ENCODE assay signal across 1 cellular context in the genomic region with DNA sequence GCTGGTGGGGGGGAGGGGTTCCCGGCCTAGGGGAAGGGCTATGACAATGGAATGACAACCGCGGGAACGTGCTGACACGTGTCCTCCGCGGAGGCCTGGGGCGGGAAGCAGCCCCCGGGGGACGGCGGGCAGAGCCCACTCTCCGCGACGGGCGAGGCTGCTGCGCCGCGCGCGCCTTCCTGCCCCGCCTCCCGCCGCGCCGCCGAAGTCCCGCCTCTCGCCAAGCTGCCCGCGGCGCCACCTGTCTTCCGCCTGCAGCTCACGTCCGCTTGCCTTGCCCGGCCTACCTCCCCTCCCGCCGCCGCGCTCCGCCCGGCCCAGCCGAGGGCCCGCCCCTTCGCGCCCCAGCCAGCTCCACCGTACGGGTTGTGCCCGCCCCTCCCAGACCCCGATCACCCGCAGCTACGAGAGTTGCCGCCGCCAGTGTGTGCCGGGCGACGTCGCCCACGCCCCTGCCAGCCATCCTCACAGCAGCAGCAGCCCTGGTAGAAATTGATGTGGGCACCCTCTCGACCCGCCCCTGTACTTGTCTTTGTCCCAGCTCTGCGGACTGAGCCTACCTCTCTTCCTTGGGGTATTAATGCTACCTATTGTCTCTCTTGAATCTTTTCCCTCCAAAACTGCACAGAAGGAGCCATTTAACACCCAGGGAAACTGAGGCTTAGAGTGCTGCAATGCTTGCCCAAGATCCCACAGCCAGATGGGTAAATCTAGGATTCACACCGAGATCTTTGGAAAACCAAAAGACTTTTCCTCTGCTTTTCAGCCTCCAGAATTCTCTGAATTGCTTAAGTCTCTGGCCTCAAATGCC.
A peak's percentile ranks its signal among the peaks of the same experiment; 100 is the strongest.
TF ChIP-seq lines count a peak whose summit lies in the region.

A gene with protein sequence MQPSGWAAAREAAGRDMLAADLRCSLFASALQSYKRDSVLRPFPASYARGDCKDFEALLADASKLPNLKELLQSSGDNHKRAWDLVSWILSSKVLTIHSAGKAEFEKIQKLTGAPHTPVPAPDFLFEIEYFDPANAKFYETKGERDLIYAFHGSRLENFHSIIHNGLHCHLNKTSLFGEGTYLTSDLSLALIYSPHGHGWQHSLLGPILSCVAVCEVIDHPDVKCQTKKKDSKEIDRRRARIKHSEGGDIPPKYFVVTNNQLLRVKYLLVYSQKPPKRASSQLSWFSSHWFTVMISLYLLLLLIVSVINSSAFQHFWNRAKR (minus strand): TSS at position 180 of the 811 bp plus-strand sequence. CDS start 457 bp downstream, outside the sequence.

TF ChIP-seq in HEK293, 187 proteins besides CTCF, POLR2A, EP300 and RAD21 (continued from another document and continues in another):
- TF ChIP-seq ZNF571 (tag by site-specific recombination; IDR thresholded peaks at IDR 0.05), result no peak
- TF ChIP-seq, protein P1, sequence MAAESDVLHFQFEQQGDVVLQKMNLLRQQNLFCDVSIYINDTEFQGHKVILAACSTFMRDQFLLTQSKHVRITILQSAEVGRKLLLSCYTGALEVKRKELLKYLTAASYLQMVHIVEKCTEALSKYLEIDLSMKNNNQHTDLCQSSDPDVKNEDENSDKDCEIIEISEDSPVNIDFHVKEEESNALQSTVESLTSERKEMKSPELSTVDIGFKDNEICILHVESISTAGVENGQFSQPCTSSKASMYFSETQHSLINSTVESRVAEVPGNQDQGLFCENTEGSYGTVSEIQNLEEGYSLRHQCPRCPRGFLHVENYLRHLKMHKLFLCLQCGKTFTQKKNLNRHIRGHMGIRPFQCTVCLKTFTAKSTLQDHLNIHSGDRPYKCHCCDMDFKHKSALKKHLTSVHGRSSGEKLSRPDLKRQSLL (tag by site-specific recombination; IDR thresholded peaks at IDR 0.05), result peak; percentile 64; the same call in 1 of the 2 replicates
- TF ChIP-seq KLF10 (tag by site-specific recombination; IDR thresholded peaks at IDR 0.05), result peak; percentile 94
- TF ChIP-seq SETDB1 (IDR thresholded peaks at IDR 0.05; ENCODE audit: insufficient read length, low read length), result no peak
- no peak; the same call in 1 of the 2 replicates for TF ChIP-seq ZNF837 (tag by site-specific recombination; IDR thresholded peaks at IDR 0.05)
- TF ChIP-seq ZNF561 (tag by site-specific recombination; IDR thresholded peaks at IDR 0.05; ENCODE audit: borderline replicate concordance), result peak; percentile 97
- TF ChIP-seq ZNF341 (tag by site-specific recombination; IDR thresholded peaks at IDR 0.05; ENCODE audit: low read depth), result peak; percentile 86
- TF ChIP-seq ZNF16 (tag by site-specific recombination; IDR thresholded peaks at IDR 0.05; ENCODE audit: low read depth), result no peak
- peak; percentile 51 for TF ChIP-seq ZNF501 (tag by site-specific recombination; IDR thresholded peaks at IDR 0.05)
- no peak for TF ChIP-seq ZNF792 (tag by site-specific recombination; IDR thresholded peaks at IDR 0.05)
- 0 out of 2 replicates have a peak, but pooled peaks have one; percentile 8 for TF ChIP-seq ZNF391 (tag by site-specific recombination; IDR thresholded peaks at IDR 0.05; ENCODE audit: borderline replicate concordance, low read depth)
- 0 out of 2 replicates have a peak, but pooled peaks have one; percentile 8 for TF ChIP-seq ZNF843 (tag by site-specific recombination; IDR thresholded peaks at IDR 0.05)
- TF ChIP-seq ZBTB48 (tag by site-specific recombination; IDR thresholded peaks at IDR 0.05), result 0 out of 2 replicates have a peak, but pooled peaks have one; percentile 20
- TF ChIP-seq KLF16 (tag by site-specific recombination; IDR thresholded peaks at IDR 0.05), result no peak
- TF ChIP-seq, protein P2, sequence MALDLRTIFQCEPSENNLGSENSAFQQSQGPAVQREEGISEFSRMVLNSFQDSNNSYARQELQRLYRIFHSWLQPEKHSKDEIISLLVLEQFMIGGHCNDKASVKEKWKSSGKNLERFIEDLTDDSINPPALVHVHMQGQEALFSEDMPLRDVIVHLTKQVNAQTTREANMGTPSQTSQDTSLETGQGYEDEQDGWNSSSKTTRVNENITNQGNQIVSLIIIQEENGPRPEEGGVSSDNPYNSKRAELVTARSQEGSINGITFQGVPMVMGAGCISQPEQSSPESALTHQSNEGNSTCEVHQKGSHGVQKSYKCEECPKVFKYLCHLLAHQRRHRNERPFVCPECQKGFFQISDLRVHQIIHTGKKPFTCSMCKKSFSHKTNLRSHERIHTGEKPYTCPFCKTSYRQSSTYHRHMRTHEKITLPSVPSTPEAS (tag by site-specific recombination; IDR thresholded peaks at IDR 0.05), result peak; percentile 62
- no peak for TF ChIP-seq ZNF214 (tag by site-specific recombination; IDR thresholded peaks at IDR 0.05; ENCODE audit: borderline replicate concordance)
- TF ChIP-seq ZNF624 (tag by site-specific recombination; IDR thresholded peaks at IDR 0.05), result no peak
- TF ChIP-seq, protein P3, sequence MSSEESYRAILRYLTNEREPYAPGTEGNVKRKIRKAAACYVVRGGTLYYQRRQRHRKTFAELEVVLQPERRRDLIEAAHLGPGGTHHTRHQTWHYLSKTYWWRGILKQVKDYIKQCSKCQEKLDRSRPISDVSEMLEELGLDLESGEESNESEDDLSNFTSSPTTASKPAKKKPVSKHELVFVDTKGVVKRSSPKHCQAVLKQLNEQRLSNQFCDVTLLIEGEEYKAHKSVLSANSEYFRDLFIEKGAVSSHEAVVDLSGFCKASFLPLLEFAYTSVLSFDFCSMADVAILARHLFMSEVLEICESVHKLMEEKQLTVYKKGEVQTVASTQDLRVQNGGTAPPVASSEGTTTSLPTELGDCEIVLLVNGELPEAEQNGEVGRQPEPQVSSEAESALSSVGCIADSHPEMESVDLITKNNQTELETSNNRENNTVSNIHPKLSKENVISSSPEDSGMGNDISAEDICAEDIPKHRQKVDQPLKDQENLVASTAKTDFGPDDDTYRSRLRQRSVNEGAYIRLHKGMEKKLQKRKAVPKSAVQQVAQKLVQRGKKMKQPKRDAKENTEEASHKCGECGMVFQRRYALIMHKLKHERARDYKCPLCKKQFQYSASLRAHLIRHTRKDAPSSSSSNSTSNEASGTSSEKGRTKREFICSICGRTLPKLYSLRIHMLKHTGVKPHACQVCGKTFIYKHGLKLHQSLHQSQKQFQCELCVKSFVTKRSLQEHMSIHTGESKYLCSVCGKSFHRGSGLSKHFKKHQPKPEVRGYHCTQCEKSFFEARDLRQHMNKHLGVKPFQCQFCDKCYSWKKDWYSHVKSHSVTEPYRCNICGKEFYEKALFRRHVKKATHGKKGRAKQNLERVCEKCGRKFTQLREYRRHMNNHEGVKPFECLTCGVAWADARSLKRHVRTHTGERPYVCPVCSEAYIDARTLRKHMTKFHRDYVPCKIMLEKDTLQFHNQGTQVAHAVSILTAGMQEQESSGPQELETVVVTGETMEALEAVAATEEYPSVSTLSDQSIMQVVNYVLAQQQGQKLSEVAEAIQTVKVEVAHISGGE (tag by site-specific recombination; conservative IDR thresholded peaks at IDR 0.05; ENCODE audit: low read depth), result peak; percentile 60
- 0 out of 2 replicates have a peak, but pooled peaks have one; percentile 49 for TF ChIP-seq REPIN1 (tag by site-specific recombination; IDR thresholded peaks at IDR 0.05; ENCODE audit: low read depth)
- no peak for TF ChIP-seq ZNF354C (tag by site-specific recombination; IDR thresholded peaks at IDR 0.05; ENCODE audit: borderline replicate concordance, low read depth)
- peak; percentile 57 for TF ChIP-seq ZXDB (tag by site-specific recombination; IDR thresholded peaks at IDR 0.05)
- no peak for TF ChIP-seq RBAK (tag by site-specific recombination; IDR thresholded peaks at IDR 0.05)
- TF ChIP-seq, protein P4, sequence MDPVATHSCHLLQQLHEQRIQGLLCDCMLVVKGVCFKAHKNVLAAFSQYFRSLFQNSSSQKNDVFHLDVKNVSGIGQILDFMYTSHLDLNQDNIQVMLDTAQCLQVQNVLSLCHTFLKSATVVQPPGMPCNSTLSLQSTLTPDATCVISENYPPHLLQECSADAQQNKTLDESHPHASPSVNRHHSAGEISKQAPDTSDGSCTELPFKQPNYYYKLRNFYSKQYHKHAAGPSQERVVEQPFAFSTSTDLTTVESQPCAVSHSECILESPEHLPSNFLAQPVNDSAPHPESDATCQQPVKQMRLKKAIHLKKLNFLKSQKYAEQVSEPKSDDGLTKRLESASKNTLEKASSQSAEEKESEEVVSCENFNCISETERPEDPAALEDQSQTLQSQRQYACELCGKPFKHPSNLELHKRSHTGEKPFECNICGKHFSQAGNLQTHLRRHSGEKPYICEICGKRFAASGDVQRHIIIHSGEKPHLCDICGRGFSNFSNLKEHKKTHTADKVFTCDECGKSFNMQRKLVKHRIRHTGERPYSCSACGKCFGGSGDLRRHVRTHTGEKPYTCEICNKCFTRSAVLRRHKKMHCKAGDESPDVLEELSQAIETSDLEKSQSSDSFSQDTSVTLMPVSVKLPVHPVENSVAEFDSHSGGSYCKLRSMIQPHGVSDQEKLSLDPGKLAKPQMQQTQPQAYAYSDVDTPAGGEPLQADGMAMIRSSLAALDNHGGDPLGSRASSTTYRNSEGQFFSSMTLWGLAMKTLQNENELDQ (tag by site-specific recombination; IDR thresholded peaks at IDR 0.05; ENCODE audit: low read depth), result no peak
- TF ChIP-seq ZNF660 (tag by site-specific recombination; IDR thresholded peaks at IDR 0.05), result peak; percentile 89
- no peak for TF ChIP-seq ZNF621 (tag by site-specific recombination; IDR thresholded peaks at IDR 0.05)
- peak; percentile 46; the same call in 1 of the 2 replicates for TF ChIP-seq SP3 (tag by site-specific recombination; IDR thresholded peaks at IDR 0.05)
- TF ChIP-seq, protein P5, sequence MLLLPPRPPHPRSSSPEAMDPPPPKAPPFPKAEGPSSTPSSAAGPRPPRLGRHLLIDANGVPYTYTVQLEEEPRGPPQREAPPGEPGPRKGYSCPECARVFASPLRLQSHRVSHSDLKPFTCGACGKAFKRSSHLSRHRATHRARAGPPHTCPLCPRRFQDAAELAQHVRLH (tag by site-specific recombination; IDR thresholded peaks at IDR 0.05), result no peak; the same call in 1 of the 2 replicates
- peak; percentile 9 for TF ChIP-seq WT1 (tag by site-specific recombination; IDR thresholded peaks at IDR 0.05)
- TF ChIP-seq BCL11B (tag by site-specific recombination; IDR thresholded peaks at IDR 0.05; ENCODE audit: low read depth), result no peak
- TF ChIP-seq ZNF510 (tag by site-specific recombination; IDR thresholded peaks at IDR 0.05; ENCODE audit: insufficient replicate concordance), result no peak
- TF ChIP-seq ZNF324 (tag by site-specific recombination; IDR thresholded peaks at IDR 0.05), result peak; percentile 68; the same call in 1 of the 2 replicates
- TF ChIP-seq ZNF76 (tag by site-specific recombination; IDR thresholded peaks at IDR 0.05; ENCODE audit: borderline replicate concordance, low read depth), result no peak; the same call in 1 of the 2 replicates
- TF ChIP-seq YY2 (tag by site-specific recombination; IDR thresholded peaks at IDR 0.05), result no peak
- TF ChIP-seq ZNF302 (tag by site-specific recombination; IDR thresholded peaks at IDR 0.05; ENCODE audit: low read depth), result no peak
- no peak for TF ChIP-seq ZNF701 (tag by site-specific recombination; IDR thresholded peaks at IDR 0.05)
- TF ChIP-seq, protein P6, sequence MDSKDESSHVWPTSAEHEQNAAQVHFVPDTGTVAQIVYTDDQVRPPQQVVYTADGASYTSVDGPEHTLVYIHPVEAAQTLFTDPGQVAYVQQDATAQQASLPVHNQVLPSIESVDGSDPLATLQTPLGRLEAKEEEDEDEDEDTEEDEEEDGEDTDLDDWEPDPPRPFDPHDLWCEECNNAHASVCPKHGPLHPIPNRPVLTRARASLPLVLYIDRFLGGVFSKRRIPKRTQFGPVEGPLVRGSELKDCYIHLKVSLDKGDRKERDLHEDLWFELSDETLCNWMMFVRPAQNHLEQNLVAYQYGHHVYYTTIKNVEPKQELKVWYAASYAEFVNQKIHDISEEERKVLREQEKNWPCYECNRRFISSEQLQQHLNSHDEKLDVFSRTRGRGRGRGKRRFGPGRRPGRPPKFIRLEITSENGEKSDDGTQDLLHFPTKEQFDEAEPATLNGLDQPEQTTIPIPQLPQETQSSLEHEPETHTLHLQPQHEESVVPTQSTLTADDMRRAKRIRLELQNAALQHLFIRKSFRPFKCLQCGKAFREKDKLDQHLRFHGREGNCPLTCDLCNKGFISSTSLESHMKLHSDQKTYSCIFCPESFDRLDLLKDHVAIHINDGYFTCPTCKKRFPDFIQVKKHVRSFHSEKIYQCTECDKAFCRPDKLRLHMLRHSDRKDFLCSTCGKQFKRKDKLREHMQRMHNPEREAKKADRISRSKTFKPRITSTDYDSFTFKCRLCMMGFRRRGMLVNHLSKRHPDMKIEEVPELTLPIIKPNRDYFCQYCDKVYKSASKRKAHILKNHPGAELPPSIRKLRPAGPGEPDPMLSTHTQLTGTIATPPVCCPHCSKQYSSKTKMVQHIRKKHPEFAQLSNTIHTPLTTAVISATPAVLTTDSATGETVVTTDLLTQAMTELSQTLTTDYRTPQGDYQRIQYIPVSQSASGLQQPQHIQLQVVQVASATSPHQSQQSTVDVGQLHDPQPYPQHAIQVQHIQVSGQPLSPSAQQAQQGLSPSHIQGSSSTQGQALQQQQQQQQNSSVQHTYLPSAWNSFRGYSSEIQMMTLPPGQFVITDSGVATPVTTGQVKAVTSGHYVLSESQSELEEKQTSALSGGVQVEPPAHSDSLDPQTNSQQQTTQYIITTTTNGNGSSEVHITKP (tag by site-specific recombination; IDR thresholded peaks at IDR 0.05), result peak; percentile 52
- TF ChIP-seq KLF1 (tag by site-specific recombination; IDR thresholded peaks at IDR 0.05), result peak; percentile 83
- TF ChIP-seq, protein P7, sequence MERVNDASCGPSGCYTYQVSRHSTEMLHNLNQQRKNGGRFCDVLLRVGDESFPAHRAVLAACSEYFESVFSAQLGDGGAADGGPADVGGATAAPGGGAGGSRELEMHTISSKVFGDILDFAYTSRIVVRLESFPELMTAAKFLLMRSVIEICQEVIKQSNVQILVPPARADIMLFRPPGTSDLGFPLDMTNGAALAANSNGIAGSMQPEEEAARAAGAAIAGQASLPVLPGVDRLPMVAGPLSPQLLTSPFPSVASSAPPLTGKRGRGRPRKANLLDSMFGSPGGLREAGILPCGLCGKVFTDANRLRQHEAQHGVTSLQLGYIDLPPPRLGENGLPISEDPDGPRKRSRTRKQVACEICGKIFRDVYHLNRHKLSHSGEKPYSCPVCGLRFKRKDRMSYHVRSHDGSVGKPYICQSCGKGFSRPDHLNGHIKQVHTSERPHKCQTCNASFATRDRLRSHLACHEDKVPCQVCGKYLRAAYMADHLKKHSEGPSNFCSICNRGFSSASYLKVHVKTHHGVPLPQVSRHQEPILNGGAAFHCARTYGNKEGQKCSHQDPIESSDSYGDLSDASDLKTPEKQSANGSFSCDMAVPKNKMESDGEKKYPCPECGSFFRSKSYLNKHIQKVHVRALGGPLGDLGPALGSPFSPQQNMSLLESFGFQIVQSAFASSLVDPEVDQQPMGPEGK (tag by site-specific recombination; IDR thresholded peaks at IDR 0.05), result peak; percentile 94
- TF ChIP-seq ZNF184 (tag by site-specific recombination; IDR thresholded peaks at IDR 0.05), result peak; percentile 84
- peak; percentile 42 for TF ChIP-seq ZNF2 (tag by site-specific recombination; IDR thresholded peaks at IDR 0.05)
- 0 out of 2 replicates have a peak, but pooled peaks have one; percentile 13 for TF ChIP-seq ZNF677 (tag by site-specific recombination; IDR thresholded peaks at IDR 0.05)
- peak; percentile 22; the same call in 1 of the 2 replicates for TF ChIP-seq ZSCAN30 (tag by site-specific recombination; IDR thresholded peaks at IDR 0.05)
